Comparison of ENCODE assay signal across 24 cellular contexts in the genomic region with DNA sequence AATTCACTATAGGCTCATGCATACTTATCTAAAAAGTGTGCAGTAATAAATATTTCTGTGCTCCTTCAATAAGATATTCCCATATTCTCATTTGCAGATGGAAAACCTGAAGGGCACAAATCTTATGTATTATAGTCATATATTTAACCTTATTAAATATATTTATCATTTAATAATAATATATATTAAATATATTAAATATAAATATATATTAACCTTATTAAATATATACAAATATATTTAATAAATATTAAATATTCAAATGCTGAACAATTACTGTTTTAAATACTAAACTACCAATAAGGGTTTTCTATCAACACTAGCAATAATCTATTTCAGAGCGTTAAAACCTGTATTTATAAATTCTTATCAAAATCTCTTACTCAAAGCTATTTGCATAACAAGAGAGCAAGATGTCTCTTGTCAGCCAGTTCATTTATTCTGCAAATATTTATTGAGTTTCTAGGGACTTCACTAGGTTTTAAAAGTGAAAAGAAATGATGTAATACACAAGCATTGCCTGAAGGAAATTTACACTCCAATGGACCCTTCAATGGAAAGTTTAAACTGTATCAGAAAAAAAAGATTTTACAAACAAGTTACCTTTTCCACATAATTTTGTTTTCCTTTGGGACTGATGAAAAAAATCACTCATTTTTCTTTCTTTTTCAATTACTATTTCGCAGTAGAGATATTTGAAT.
DNase-seq lines count a peak whose midpoint lies in the region; FAIRE-seq and TF ChIP-seq lines count a peak whose summit lies in the region.
"Had no signal": no experiment of that assay in that cellular context is flagged by ENCODE, and none has a peak within 500 bp of the region (broad histone marks: within the 10 kb centered on the region; RNA-seq: fewer than 3 reads in every experiment).

No MANE protein-coding gene starts in this region.

- H3K9me3 ChIP-seq in kidney (ENCODE audit: control insufficient read depth in 1 of 2, low read length in 2 of 2): no peaks in the 10 kb centered on the region
- H3K9me3 ChIP-seq in testis: no peaks in the 10 kb centered on the region
- H3K9me3 ChIP-seq: A549, HAP-1 had no signal

- TF ChIP-seq POLR2A in testis (IDR thresholded peaks at IDR 0.05): no peak

- TF ChIP-seq CTCF in kidney (IDR thresholded peaks at IDR 0.05; ENCODE audit: borderline replicate concordance, extremely low read depth, insufficient read depth) (no peak), testis (IDR thresholded peaks at IDR 0.05) (no peak), coronary artery (IDR thresholded peaks at IDR 0.05) (no peak)

- FAIRE-seq in G401.6 (lab: Jason Lieb, UNC): peak; percentile 94
- FAIRE-seq in colon (lab: Jason Lieb, UNC): peak; percentile 36
- peak; percentile 84 for FAIRE-seq in kidney (lab: Jason Lieb, UNC)
- FAIRE-seq: A549 had no signal

- H3K27ac ChIP-seq in kidney (ENCODE audit: low read depth in 2 of 2, low read length in 2 of 2) (no peak overlapping the region), testis (no peak overlapping the region), coronary artery (no peak overlapping the region)
- H3K27ac ChIP-seq: A549, GM23248 had no signal

- intact Hi-C loops in kidney (cut with DNase I): no loop called here
- intact Hi-C loops in testis (cut with DNase I; ENCODE audit: low total_unique reads): no loop called here

- H3K4me1 ChIP-seq in kidney (ENCODE audit: control insufficient read depth in 1 of 2, insufficient read depth in 1 of 2, low read depth in 1 of 2, low read length in 2 of 2) (no peaks in the 10 kb centered on the region), testis (peaks cover 5% of the 10 kb centered on the region)
- H3K4me1 ChIP-seq: A549 had no signal

- H3K36me3 ChIP-seq in kidney (ENCODE audit: control insufficient read depth in 1 of 2, insufficient read depth in 2 of 2, low read length in 2 of 2) (no peaks in the 10 kb centered on the region), testis (ENCODE audit: low read depth, missing control alignments) (no peaks in the 10 kb centered on the region)
- H3K36me3 ChIP-seq: HAP-1 had no signal

- no peak overlapping the region for H3K4me3 ChIP-seq in kidney (ENCODE audit: low read length in 2 of 2)
- H3K4me3 ChIP-seq in testis: no peak overlapping the region
- no peak overlapping the region for H3K4me3 ChIP-seq in coronary artery
- H3K4me3 ChIP-seq: A549, GM23248, HAP-1 had no signal

- no peak overlapping the region for H3K9ac ChIP-seq in kidney (ENCODE audit: low read length in 2 of 2)
- H3K9ac ChIP-seq: GM23248 had no signal

- whole genome bisulfite sequencing in testis, 2 donors: 94 to 98% methylated on average over 2 of the region's 2 CpGs

- no peaks in the 10 kb centered on the region for H3K27me3 ChIP-seq in testis

- peak; percentile 40 for DNase-seq in NCI-H69 (lab: John Stamatoyannopoulos, UW)
- DNase-seq in kidney: no peak
- DNase-seq in testis: no peak
- no peak for DNase-seq in stimulated activated CD4-positive, alpha-beta T cell treated with anti-CD3 and anti-CD28 coated beads, Interleukin-1b, Interleukin-23, amount 100 ng/mL, for 48 hours
- DNase-seq in activated CD4-positive, alpha-beta T cell treated with anti-CD3 and anti-CD28 coated beads, Interleukin-2, amount 50 U/mL, for 48 hours: no peak
- DNase-seq in coronary artery (ENCODE audit: low spot score): no peak
- DNase-seq: C1 segment of cervical spinal cord; CD4-positive, alpha-beta memory T cell; COR-L47; DMS53; GM23248; HFFc6; NCI-H1092 treated with DMSO at 0.1 percent for 48 hours; NCI-H1436; NCI-H187; NCI-H2081 treated with DMSO at 0.1 percent for 48 hours; NCI-H2171 treated with DMSO at 0.1 percent for 48 hours; NCI-H345; NCI-H510A treated with DMSO at 0.1 percent for 48 hours; SHP77 treated with DMSO at 0.1 percent for 48 hours had no signal
